29 cellular contexts compared by ENCODE assay signal in the genomic region with DNA sequence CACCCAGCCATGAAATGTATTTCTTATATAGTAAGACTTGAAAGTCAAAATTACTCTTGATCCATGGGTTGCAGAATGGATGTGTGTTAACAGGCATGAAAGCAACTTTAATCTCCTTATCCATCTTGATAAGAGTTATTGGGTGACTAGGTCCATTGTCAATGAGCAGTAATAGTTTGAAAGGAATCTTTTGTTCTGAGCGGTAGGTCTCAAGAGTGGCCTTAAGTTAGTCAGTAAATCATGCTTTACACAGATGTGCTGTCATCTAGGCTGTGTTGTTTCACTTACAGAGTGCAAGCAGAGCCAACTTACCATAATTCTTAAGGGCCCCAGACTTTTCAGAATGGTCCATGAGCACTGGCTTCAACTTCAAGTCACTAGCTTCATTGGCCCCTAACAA. TPM values are rescaled to one million over a fixed set of nuclear protein-coding genes. Genes with fewer than 3 reads are reported as not detected.
DNase-seq lines count a peak whose midpoint lies in the region; ATAC-seq, FAIRE-seq and TF ChIP-seq lines count a peak whose summit lies in the region.
"Had no signal": no experiment of that assay in that cellular context is flagged by ENCODE, and none has a peak within 500 bp of the region (broad histone marks: within the 10 kb centered on the region; RNA-seq: fewer than 3 reads in every experiment).

No MANE protein-coding gene starts in this region.

- intact Hi-C loops in K562 (cut with micrococcal nuclease) = no loop called here
- intact Hi-C loops in spleen (cut with DNase I; ENCODE audit: low total_unique reads) = no loop called here
- intact Hi-C loops in Calu3 (cut with micrococcal nuclease; ENCODE audit: unreplicated experiment) = no loop called here

- no peaks in the 10 kb centered on the region for H3K27me3 Mint-ChIP-seq in Calu3 (ENCODE audit: unreplicated experiment)
- H3K27me3 Mint-ChIP-seq: CD4-positive, CD25-positive, alpha-beta regulatory T cell had no signal

- no peak for TF ChIP-seq RAD21 in K562 (CRISPR knock-in tag; conservative IDR thresholded peaks at IDR 0.05 in 1 of 2, IDR thresholded peaks at IDR 0.05 in 1 of 2)

- no peak for TF ChIP-seq CTCF in K562 (IDR thresholded peaks at IDR 0.05 in 2 of 3, conservative IDR thresholded peaks at IDR 0.05 in 1 of 3; ENCODE audit: insufficient read depth in 2 of 3, low read depth in 1 of 3, low read length in 3 of 3)
- no peak for TF ChIP-seq CTCF in spleen (IDR thresholded peaks at IDR 0.05 in 8 of 11, conservative IDR thresholded peaks at IDR 0.05 in 3 of 11)
- no peak for TF ChIP-seq CTCF in Calu3 (IDR thresholded peaks at IDR 0.05; ENCODE audit: unreplicated experiment)

- ATAC-seq in K562 (no peak), GM18517 (IDR thresholded peaks at IDR 0.05; ENCODE audit: unreplicated experiment) (no peak)
- ATAC-seq: GM12878 had no signal

- no peak for FAIRE-seq in K562 (lab: Jason Lieb, UNC)
- FAIRE-seq: A204.1, GM12878, GM12892, GM18507, GM19239 had no signal

- H3K9me3 ChIP-seq in SJCRH30 (replicated peaks) = no peaks in the 10 kb centered on the region
- no peaks in the 10 kb centered on the region for H3K9me3 ChIP-seq in K562 (replicated peaks; ENCODE audit: control insufficient read depth, insufficient read depth, low read depth, low read length)
- no peaks in the 10 kb centered on the region for H3K9me3 ChIP-seq in spleen
- H3K9me3 ChIP-seq: BE2C, Caco-2 had no signal

- H3K9me3 Mint-ChIP-seq in Calu3 (ENCODE audit: low read depth, unreplicated experiment) = peaks cover 7% of the 10 kb centered on the region
- H3K9me3 Mint-ChIP-seq: CD4-positive, alpha-beta memory T cell; CD4-positive, CD25-positive, alpha-beta regulatory T cell; CD8-positive, alpha-beta memory T cell had no signal

- no peak overlapping the region for H3K4me3 ChIP-seq in SJCRH30
- H3K4me3 ChIP-seq in K562 = no peak overlapping the region
- no peak overlapping the region for H3K4me3 ChIP-seq in spleen
- H3K4me3 ChIP-seq: BLaER1, GM12878 had no signal

- peaks cover 4% of the 10 kb centered on the region for H3K4me1 Mint-ChIP-seq in Calu3 (ENCODE audit: low read depth, unreplicated experiment)
- H3K4me1 Mint-ChIP-seq: CD4-positive, alpha-beta memory T cell; CD4-positive, CD25-positive, alpha-beta regulatory T cell; CD8-positive, alpha-beta memory T cell had no signal

- H3K27ac ChIP-seq in SJCRH30 (peak overlapping the region; percentile 21), K562 (ENCODE audit: extremely low read depth, low read depth, low read length) (no peak overlapping the region), spleen (no peak overlapping the region)
- H3K27ac ChIP-seq: BLaER1 had no signal

- no peaks in the 10 kb centered on the region for H3K9me1 ChIP-seq in K562 (ENCODE audit: control insufficient read depth, insufficient read depth, low read length)

- BruUV-seq in K562 (replicated peaks; lab: Mats Ljungman, UMichigan) (no TSS peak), Calu3 (replicated peaks; lab: Mats Ljungman, UMichigan) (no TSS peak)

- H3K4me1 ChIP-seq in SJCRH30 (peaks cover 21% of the 10 kb centered on the region), K562 (replicated peaks in 1 of 2; ENCODE audit: control insufficient read depth in 2 of 2, insufficient read depth in 2 of 2, low read length in 2 of 2) (no peaks in the 10 kb centered on the region), spleen (no peaks in the 10 kb centered on the region)

- CTCF ChIA-PET in K562 (lab: Yijun Ruan, JAX; ENCODE audit: low intra/inter-chr PET ratio) (no interaction called here), Calu3 (lab: Charles Lee) (no interaction called here)

- no peak overlapping the region for H3K4me2 ChIP-seq in K562 (ENCODE audit: insufficient read depth, low read length)
- H3K4me2 ChIP-seq: BLaER1 had no signal

- no peaks in the 10 kb centered on the region for H3K27me3 ChIP-seq in SJCRH30
- H3K27me3 ChIP-seq in K562 (ENCODE audit: control insufficient read depth in 2 of 2, insufficient read depth in 2 of 2, low read length in 2 of 2) = peaks cover 42 to 70% of the 10 kb centered on the region in 2 experiments
- no peaks in the 10 kb centered on the region for H3K27me3 ChIP-seq in spleen (replicated peaks in 1 of 7)
- H3K27me3 ChIP-seq: BE2C, BLaER1 had no signal

- H3K36me3 Mint-ChIP-seq in Calu3 (ENCODE audit: insufficient read depth, unreplicated experiment) = no peaks in the 10 kb centered on the region
- H3K36me3 Mint-ChIP-seq: CD14-positive monocyte; CD4-positive, alpha-beta memory T cell; CD4-positive, CD25-positive, alpha-beta regulatory T cell had no signal

- H3K4me3 Mint-ChIP-seq in Calu3 (ENCODE audit: low read depth, unreplicated experiment) = no peak overlapping the region
- H3K4me3 Mint-ChIP-seq: CD14-positive monocyte; CD4-positive, alpha-beta memory T cell; CD4-positive, CD25-positive, alpha-beta regulatory T cell; CD8-positive, alpha-beta memory T cell had no signal

- TF ChIP-seq EP300 in K562 (IDR thresholded peaks at IDR 0.05; ENCODE audit: low read length) = no peak

- H3K36me3 ChIP-seq in SJCRH30 (no peaks in the 10 kb centered on the region), K562 (ENCODE audit: control insufficient read depth, insufficient read depth, low read length) (no peaks in the 10 kb centered on the region), spleen (no peaks in the 10 kb centered on the region)

- H3K27ac Mint-ChIP-seq in Calu3 (ENCODE audit: unreplicated experiment) = no peak overlapping the region
- H3K27ac Mint-ChIP-seq: CD14-positive monocyte; CD4-positive, alpha-beta memory T cell; CD4-positive, CD25-positive, alpha-beta regulatory T cell; CD8-positive, alpha-beta memory T cell had no signal

- no peak overlapping the region for H3K9ac ChIP-seq in K562 (ENCODE audit: insufficient read depth in 1 of 2, low read depth in 2 of 2, low read length in 2 of 2)
- H3K9ac ChIP-seq: BLaER1 had no signal

- H2AFZ ChIP-seq in K562 (ENCODE audit: low read depth, low read length) = no peak overlapping the region

- peak; percentile 70 for DNase-seq in COLO829 (ENCODE audit: low spot score)
- DNase-seq in SJCRH30 = peak in 1 of 2 experiments; percentile 72
- no peak for DNase-seq in K562 (ENCODE audit: extremely low read depth in 1 of 4, low spot score in 3 of 4)
- peak; percentile 16 for DNase-seq in islet precursor cell
- no peak for DNase-seq in spleen
- no peak for DNase-seq in Calu3
- DNase-seq: 8988T; ACHN; BE2C; C1 segment of cervical spinal cord; Caco-2; CD4-positive, alpha-beta memory T cell; CD4-positive, CD25-positive, alpha-beta regulatory T cell; CD8-positive, alpha-beta memory T cell; DMS 273 treated with DMSO at 0.1 percent for 48 hours; DMS153; DMS53; DMS79; DND-41; EL; GDM1 had no signal

- TF ChIP-seq POLR2A in K562 (conservative IDR thresholded peaks at IDR 0.05) (no peak), spleen (IDR thresholded peaks at IDR 0.05) (no peak)

- H4K20me1 ChIP-seq in K562 (replicated peaks; ENCODE audit: control insufficient read depth, insufficient read depth, low read length) = no peaks in the 10 kb centered on the region
- H4K20me1 ChIP-seq: BLaER1 had no signal

- POLR2A ChIA-PET in K562 (lab: Yijun Ruan, JAX) = interaction anchor here (0.7 kb wide), 1 partner anchor 138 kb away, joined by 3 read pairs; no protein-coding TSS in a partner anchor

- 28% methylated on average over 1 of the region's 1 CpG for WGBS in K562 (ENCODE audit: insufficient coverage, low coverage, missing lambda C conversion rate)
- WGBS in spleen, 5 donors = 45 to 98% (median 93%) methylated on average over 1 of the region's 1 CpG

- in situ Hi-C loops in K562 (cut with MboI) = no loop called here

- no peaks in the 10 kb centered on the region for H3K79me2 ChIP-seq in K562 (ENCODE audit: control insufficient read depth, insufficient read depth, low read length)

TF ChIP-seq in K562, 482 proteins besides CTCF, POLR2A, EP300 and RAD21:
- TF ChIP-seq HEY1 (CRISPR knock-in tag; IDR thresholded peaks at IDR 0.05; ENCODE audit: borderline replicate concordance) (no peak), FOXJ2 (tag; IDR thresholded peaks at IDR 0.05) (0 out of 2 replicates have a peak, but pooled peaks have one; percentile 14)
TF ChIP-seq in K562: peak in this region for 1.

RNA-seq across cellular contexts. Expression of a gene that starts 51.2 kb away (rescaled TPM):
- 11.8 and 12.5 TPM in 2 replicates for total RNA-seq in SJCRH30 (2014; rRNA removed; shearing (Covaris generic))
- 1.3 and 1.6 TPM in 2 replicates for total RNA-seq in K562 (2011; cell fraction: chromatin; rRNA removed; ENCODE audit: low replicate concordance)
- 0.53 and 0.67 TPM in 2 replicates for total RNA-seq in K562 (2011; cell fraction: nucleolus; rRNA removed)
- total RNA-seq in K562 (2011; cell fraction: nucleoplasm; rRNA removed) = 0.88 and 1.8 TPM in 2 replicates
- total RNA-seq in K562 (2014; rRNA removed) (0.04 and 0.09 TPM in 2 replicates), K562 (2014; rRNA removed; fragmentation: Illumina TruSeq; extraction: Trizol) (0.07 and 0.10 TPM in 2 replicates), K562 (2015; rRNA removed; fragmentation: Illumina TruSeq; extraction: Trizol) (0.04 TPM in 2 replicates), K562 (2021) (0.25 and 0.29 TPM in 2 replicates), spleen (1 to 10 TPM in 4 of 7 donors, under 1 TPM in 3; 0.67 to 1.8 (median 1.0) TPM), Calu3 (2022) (7.2 and 10.4 TPM in 2 replicates)
- polyA plus RNA-seq in K562 (2011; rRNA removed) (0.17 and 0.24 TPM in 2 replicates), K562 (2014; fragmentation: Illumina TruSeq; extraction: Trizol) (0.16 and 0.24 TPM in 2 replicates), K562 (2014; fragmentation: Nextera tagmentation; extraction: Ambion mirVana) (under 1 TPM; 0.01 TPM), K562 (2014; rRNA removed) (0.04 and 0.05 TPM in 2 replicates), spleen (under 1 TPM; 0.03 to 0.10 (median 0.09) TPM)
- polyA plus RNA-seq in K562 (2011; cell fraction: cytosol; rRNA removed) = 0.27 and 0.29 TPM in 2 replicates
- 0.48 and 0.78 TPM in 2 replicates for polyA plus RNA-seq in K562 (2011; cell fraction: nucleus; rRNA removed)
- 0.17 and 0.24 TPM in 2 replicates for polyA plus RNA-seq in K562 (2012)
- 0.39 and 0.48 TPM in 2 replicates for polyA minus RNA-seq in K562 (2011; rRNA and poly(A)+ RNA removed)
- polyA minus RNA-seq in K562 (2011; cell fraction: cytosol; rRNA and poly(A)+ RNA removed) = 0.10 and 0.55 TPM in 2 replicates
- 0.67 TPM in 2 replicates for polyA minus RNA-seq in K562 (2011; cell fraction: nucleus; rRNA and poly(A)+ RNA removed)
- polyA plus RNA-seq: CD4-positive, CD25-positive, alpha-beta regulatory T cell; CD8-positive, alpha-beta memory T cell had no signal

Comparison
In these comparisons a context has a peak if more than half of its experiments do, and no peak if none do; other contexts are left out.
1. DNase-seq: peak in COLO829 (single experiment) and islet precursor cell (single experiment); none in K562 (0 of 4), spleen (single experiment) and Calu3 (single experiment).